In genomic region chr16:81180578-81180977, GRCh38 we compare ENCODE assay signal across 10 cellular contexts. TPM values are rescaled to one million over a fixed set of nuclear protein-coding genes. Genes with fewer than 3 reads are reported as not detected.
A peak's percentile ranks its signal among the peaks of the same experiment; 100 is the strongest.
DNase-seq lines count a peak whose midpoint lies in the region; ATAC-seq, FAIRE-seq and TF ChIP-seq lines count a peak whose summit lies in the region.
"Had no signal": no experiment of that assay in that cellular context is flagged by ENCODE, and none has a peak within 500 bp of the region (broad histone marks: within the 10 kb centered on the region; RNA-seq: fewer than 3 reads in every experiment).

No MANE protein-coding gene starts in this region.

- H3K4me1 ChIP-seq in HUES64 (ENCODE audit: insufficient read depth, low read length) (peaks cover 7% of the 10 kb centered on the region; the same call in 1 of the 2 replicates), H1 (replicated peaks in 1 of 4; ENCODE audit: control insufficient read depth in 3 of 4, insufficient read depth in 4 of 4, low read length in 3 of 4) (peaks cover 3 to 7% (median 6%) of the 10 kb centered on the region in 4 experiments), lung (ENCODE audit: control insufficient read depth in 2 of 2, insufficient read depth in 2 of 2, low read length in 2 of 2) (peaks cover 0 to 2% of the 10 kb centered on the region in 2 donors), subcutaneous abdominal adipose tissue (ENCODE audit: control insufficient read depth in 5 of 5, insufficient read depth in 5 of 5, low read length in 5 of 5) (peaks cover 2 to 27% (median 10%) of the 10 kb centered on the region in 5 donors)

- no peak overlapping the region for H2BK120ac ChIP-seq in H1 (replicated peaks; ENCODE audit: low read depth, low read length)

- H3K18ac ChIP-seq in H1 (ENCODE audit: extremely low read depth, low read length) = peak overlapping the region; percentile 9; the same call in 1 of the 2 replicates

- peak overlapping the region; percentile 2; the same call in 1 of the 2 replicates for H3K9ac ChIP-seq in HUES64 (ENCODE audit: low read depth, low read length)
- peak overlapping the region in 2 of 4 experiments; percentile 45 to 46; a peak in 2 of 7 replicates for H3K9ac ChIP-seq in H1 (replicated peaks in 1 of 4; ENCODE audit: extremely low read depth in 1 of 4, low read depth in 3 of 4, low read length in 3 of 4)
- H3K9ac ChIP-seq in subcutaneous abdominal adipose tissue (ENCODE audit: low read length in 5 of 5) = peak overlapping the region; percentile 21 to 77 (median 45)

- no peak overlapping the region for H4K8ac ChIP-seq in H1 (ENCODE audit: extremely low read depth, insufficient read depth, low read length)

- H3K4me1 Mint-ChIP-seq in activated CD8-positive, alpha-beta T cell treated with anti-CD3 and anti-CD28 coated beads for 36 hours (ENCODE audit: low read depth) = no peaks in the 10 kb centered on the region
- H3K4me1 Mint-ChIP-seq: CD8-positive, alpha-beta memory T cell had no signal

- no peak for TF ChIP-seq RAD21 in H1 (IDR thresholded peaks at IDR 0.05 in 1 of 2, conservative IDR thresholded peaks at IDR 0.05 in 1 of 2; ENCODE audit: low read depth in 2 of 2, low read length in 2 of 2)

- no peaks in the 10 kb centered on the region for H3K36me3 ChIP-seq in HUES64 (ENCODE audit: insufficient read depth, low read length)
- no peaks in the 10 kb centered on the region for H3K36me3 ChIP-seq in H1 (ENCODE audit: control insufficient read depth in 2 of 4, insufficient read depth in 4 of 4, low read length in 3 of 4)
- H3K36me3 ChIP-seq in lung (ENCODE audit: control insufficient read depth in 2 of 2, insufficient read depth in 2 of 2, low read length in 2 of 2) = no peaks in the 10 kb centered on the region
- H3K36me3 ChIP-seq in subcutaneous abdominal adipose tissue (ENCODE audit: control insufficient read depth in 5 of 5, insufficient read depth in 5 of 5, low read length in 5 of 5) = peaks cover 0 to 13% (median 9%) of the 10 kb centered on the region in 5 donors

- H2AFZ ChIP-seq in H1 (ENCODE audit: low read length) = peak overlapping the region; percentile 99

- no peak overlapping the region for H3K27ac Mint-ChIP-seq in activated CD8-positive, alpha-beta T cell treated with anti-CD3 and anti-CD28 coated beads for 36 hours

- TF ChIP-seq CTCF in H1 (IDR thresholded peaks at IDR 0.05; ENCODE audit: control extremely low read depth in 1 of 3, insufficient read depth in 1 of 3, low read depth in 1 of 3, low read length in 3 of 3) (no peak), lung (IDR thresholded peaks at IDR 0.05; ENCODE audit: control extremely low read depth, extremely low read depth) (no peak)
- TF ChIP-seq CTCF in activated CD8-positive, alpha-beta T cell treated with anti-CD3 and anti-CD28 coated beads for 36 hours (IDR thresholded peaks at IDR 0.05) = no peak

- intact Hi-C loops in activated CD8-positive, alpha-beta T cell treated with anti-CD3 and anti-CD28 coated beads for 36 hours (cut with micrococcal nuclease) = no loop called here

- no peaks in the 10 kb centered on the region for H4K20me1 ChIP-seq in H1 (replicated peaks in 1 of 2; ENCODE audit: control insufficient read depth in 1 of 2, insufficient read depth in 2 of 2, low read length in 2 of 2)

- 76% methylated on average over 6 of the region's 6 CpGs for WGBS in HUES64
- 67% methylated on average over 6 of the region's 6 CpGs; no CpG with 5 or more reads in 1 of the 2 experiments for WGBS in H1 (ENCODE audit: extremely low coverage in 1 of 2, insufficient coverage in 1 of 2, insufficient read length in 1 of 2, insufficient replicate concordance in 2 of 2, low coverage in 1 of 2, low lambda C conversion rate in 2 of 2, missing lambda C conversion rate in 1 of 2), 2 experiments
- WGBS in lung, 2 donors = 73 to 76% methylated on average over 6 of the region's 6 CpGs

- FAIRE-seq in H1 (lab: Jason Lieb, UNC) = no peak

- H3K4me3 Mint-ChIP-seq in activated CD8-positive, alpha-beta T cell treated with anti-CD3 and anti-CD28 coated beads for 36 hours = no peak overlapping the region
- H3K4me3 Mint-ChIP-seq: CD8-positive, alpha-beta memory T cell had no signal

- ATAC-seq in lung (ENCODE audit: insufficient read depth, low FRiP score) = no peak
- no peak for ATAC-seq in GM21529 (IDR thresholded peaks at IDR 0.05; ENCODE audit: unreplicated experiment)
- ATAC-seq in activated CD8-positive, alpha-beta T cell treated with anti-CD3 and anti-CD28 coated beads for 36 hours = no peak

- H3K9me3 Mint-ChIP-seq in activated CD8-positive, alpha-beta T cell treated with anti-CD3 and anti-CD28 coated beads for 36 hours = no peaks in the 10 kb centered on the region

- no peak overlapping the region for H2BK20ac ChIP-seq in H1 (ENCODE audit: low read length)

- no peak overlapping the region for H4K5ac ChIP-seq in H1 (ENCODE audit: insufficient read length, low read depth, low read length)

- H2BK5ac ChIP-seq in H1 (ENCODE audit: low read depth, low read length) = peak overlapping the region; percentile 3; the same call in 1 of the 2 replicates

- TF ChIP-seq EP300 in H1 (IDR thresholded peaks at IDR 0.05; ENCODE audit: borderline replicate concordance in 1 of 2, low read depth in 2 of 2, low read length in 2 of 2) = no peak

- DNase-seq in H1 (ENCODE audit: low read depth in 1 of 2, low spot score in 2 of 2) (no peak), lung (ENCODE audit: low spot score) (no peak), NCI-H2227 treated with DMSO at 0.1 percent for 48 hours (lab: John Stamatoyannopoulos, UW) (no peak), RKO (ENCODE audit: low spot score) (no peak)
- DNase-seq in activated CD8-positive, alpha-beta T cell treated with anti-CD3 and anti-CD28 coated beads for 36 hours = no peak
- DNase-seq: activated CD8-positive, alpha-beta memory T cell treated with anti-CD3 and anti-CD28 coated beads, Interleukin-2, amount 50 U/mL, for 4 hours; CD8-positive, alpha-beta memory T cell had no signal

- no peaks in the 10 kb centered on the region; the same call in 1 of the 2 replicates for H3K79me1 ChIP-seq in H1 (ENCODE audit: low read depth, low read length)

- no peaks in the 10 kb centered on the region for H3K9me3 ChIP-seq in HUES64 (ENCODE audit: insufficient read depth, low read depth, low read length)
- no peaks in the 10 kb centered on the region for H3K9me3 ChIP-seq in H1 (ENCODE audit: insufficient read depth in 2 of 2, low read depth in 1 of 2, low read length in 1 of 2)
- no peaks in the 10 kb centered on the region for H3K9me3 ChIP-seq in lung (ENCODE audit: control insufficient read depth in 2 of 2, insufficient read depth in 1 of 2, low read length in 1 of 2)
- H3K9me3 ChIP-seq in subcutaneous abdominal adipose tissue (ENCODE audit: control insufficient read depth in 5 of 5, low read length in 5 of 5) = no peaks in the 10 kb centered on the region

- H3K27me3 Mint-ChIP-seq in activated CD8-positive, alpha-beta T cell treated with anti-CD3 and anti-CD28 coated beads for 36 hours = peaks cover 2% of the 10 kb centered on the region

- H3K4ac ChIP-seq in H1 (replicated peaks; ENCODE audit: insufficient read length, low read depth, low read length) = peak overlapping the region; percentile 88

- no peak overlapping the region for H3K23ac ChIP-seq in H1 (ENCODE audit: insufficient read length)

- H3K27me3 ChIP-seq in HUES64 (ENCODE audit: insufficient read depth, low read length) = no peaks in the 10 kb centered on the region
- H3K27me3 ChIP-seq in H1 (replicated peaks in 1 of 4; ENCODE audit: control insufficient read depth in 3 of 4, extremely low read depth in 1 of 4, insufficient read depth in 3 of 4, low read length in 3 of 4) = no peaks in the 10 kb centered on the region
- H3K27me3 ChIP-seq in lung (ENCODE audit: control insufficient read depth, insufficient read depth) = no peaks in the 10 kb centered on the region
- H3K27me3 ChIP-seq in subcutaneous abdominal adipose tissue (ENCODE audit: control insufficient read depth in 5 of 5, insufficient read depth in 4 of 5, low read length in 5 of 5) = no peaks in the 10 kb centered on the region

- H3K56ac ChIP-seq in H1 (replicated peaks; ENCODE audit: insufficient read length, low read depth, low read length) = no peak overlapping the region

- peak overlapping the region; percentile 45 for H3K4me3 ChIP-seq in HUES64 (ENCODE audit: low read length)
- peak overlapping the region in 3 of 4 experiments; percentile 7 to 49 (median 27); a peak in 4 of 8 replicates for H3K4me3 ChIP-seq in H1 (ENCODE audit: extremely low read depth in 1 of 4, insufficient read depth in 2 of 4, low read depth in 3 of 4, low read length in 4 of 4)
- no peak overlapping the region for H3K4me3 ChIP-seq in lung
- H3K4me3 ChIP-seq in subcutaneous abdominal adipose tissue (ENCODE audit: low read depth in 1 of 5, low read length in 5 of 5) = peak overlapping the region; percentile 51 to 83 (median 67)

- peak overlapping the region; percentile 5 for H4K91ac ChIP-seq in H1 (replicated peaks; ENCODE audit: insufficient read length, low read length)

- H2AK5ac ChIP-seq in H1 (ENCODE audit: low read depth, low read length) = no peak overlapping the region

- peak overlapping the region; percentile 59 for H3K27ac ChIP-seq in HUES64 (ENCODE audit: low read depth, low read length)
- peak overlapping the region; percentile 38; the same call in 1 of the 2 replicates for H3K27ac ChIP-seq in H1 (ENCODE audit: low read depth, low read length)
- H3K27ac ChIP-seq in lung (ENCODE audit: low read depth in 1 of 2, low read length in 1 of 2) = peak overlapping the region; percentile 17 to 22
- peak overlapping the region; percentile 89 for H3K27ac ChIP-seq in subcutaneous abdominal adipose tissue (ENCODE audit: low read depth, low read length)

- H3K4me2 ChIP-seq in H1 (ENCODE audit: insufficient read depth in 1 of 2, low read depth in 2 of 2, low read length in 2 of 2) = peak overlapping the region; percentile 77 to 82

- H3K14ac ChIP-seq in H1 (ENCODE audit: insufficient read length) = no peak overlapping the region

- H3K79me2 ChIP-seq in H1 (ENCODE audit: control insufficient read depth in 1 of 2, insufficient read depth in 2 of 2, low read length in 2 of 2) = no peaks in the 10 kb centered on the region

- H3K36me3 Mint-ChIP-seq in activated CD8-positive, alpha-beta T cell treated with anti-CD3 and anti-CD28 coated beads for 36 hours (ENCODE audit: low read depth) = no peaks in the 10 kb centered on the region
- H3K36me3 Mint-ChIP-seq: CD8-positive, alpha-beta memory T cell had no signal

- H2BK12ac ChIP-seq in H1 (ENCODE audit: low read depth, low read length) = peak overlapping the region; percentile 2

- TF ChIP-seq POLR2A in H1 (IDR thresholded peaks at IDR 0.05; ENCODE audit: control extremely low read depth in 1 of 2, low read depth in 2 of 2, low read length in 2 of 2) = no peak

- CTCF ChIA-PET in H1 (lab: Charles Lee; ENCODE audit: partially characterized antibody) = interaction anchor here (0.6 to 0.7 kb wide), 2 partner anchors 33 to 83 kb away, joined by 3 read pairs; no protein-coding TSS in a partner anchor
- CTCF ChIA-PET in activated CD8-positive, alpha-beta T cell treated with anti-CD3 and anti-CD28 coated beads for 36 hours (lab: Charles Lee) = no interaction called here

- POLR2A ChIA-PET in H1 (lab: Charles Lee; ENCODE audit: partially characterized antibody) = interaction anchor here (0.6 to 2.0 kb wide), 14 partner anchors 7 to 144 kb away, joined by 3 to 9 read pairs (median 3); partner anchors contain the start of genes ATMIN and GAN
- POLR2A ChIA-PET in activated CD8-positive, alpha-beta T cell treated with anti-CD3 and anti-CD28 coated beads for 36 hours (lab: Charles Lee) = no interaction called here

- peaks cover 2% of the 10 kb centered on the region; the same call in 1 of the 2 replicates for H3K23me2 ChIP-seq in H1 (ENCODE audit: low read depth, low read length)

- no peak overlapping the region for H2BK15ac ChIP-seq in H1 (ENCODE audit: low read length)

RNA-seq across cellular contexts. Expression of gene BCO1, which starts 57.9 kb away (rescaled TPM):
- not detected for polyA plus RNA-seq in HUES64 (2013, experiment 1 of 2)
- polyA plus RNA-seq in HUES64 (2013, experiment 2 of 2) = not detected
- total RNA-seq in H1 (2021; fragmentation: NEBNext Ultra II Directional; extraction: Animal tissue kit (Norgen Biotek cat#: 25700)) = 0.23 TPM in 1 of 2 replicates, not detected in the other
- 0.21 and 0.28 TPM in 2 replicates for polyA plus RNA-seq in H1 (2011; rRNA removed)
- 0.25 TPM for polyA plus RNA-seq in H1 (2011; cell fraction: cytosol; rRNA removed)
- not detected for polyA plus RNA-seq in H1 (2011; cell fraction: nucleus; rRNA removed)
- 0.09 to 0.21 TPM (median 0.14 TPM) in 4 replicates for polyA plus RNA-seq in H1 (2012, experiment 1 of 2)
- not detected for polyA plus RNA-seq in H1 (2012, experiment 2 of 2)
- polyA plus RNA-seq in H1 (2013, experiment 1 of 2) = 0.14 TPM
- polyA plus RNA-seq in H1 (2013, experiment 2 of 2) = 0.07 TPM
- 0.76 and 0.95 TPM in 2 replicates for polyA minus RNA-seq in H1 (2011; rRNA and poly(A)+ RNA removed)
- not detected for polyA minus RNA-seq in H1 (2011; cell fraction: cytosol; rRNA and poly(A)+ RNA removed)
- not detected for polyA minus RNA-seq in H1 (2011; cell fraction: nucleus; rRNA and poly(A)+ RNA removed)
- total RNA-seq in lung = under 1 TPM; 0.21 to 0.77 TPM
- under 1 TPM; 0.06 to 0.24 TPM for polyA plus RNA-seq in lung
- total RNA-seq in activated CD8-positive, alpha-beta T cell treated with anti-CD3 and anti-CD28 coated beads for 36 hours = not detected
- total RNA-seq: CD8-positive, alpha-beta memory T cell had no signal
- polyA plus RNA-seq: CD8-positive, alpha-beta memory T cell had no signal

Comparison
In these comparisons a context has a peak if more than half of its experiments do, and no peak if none do; other contexts are left out.
1. H3K27ac ChIP-seq: peak in every context shown above with its lines; median percentile 89 in subcutaneous abdominal adipose tissue; 59 in HUES64; 38 in H1; 20 in lung.